Comparison of ENCODE assay signal across 13 cellular contexts in genomic region chr3:140170612-140171011, GRCh38.
A peak's percentile ranks its signal among the peaks of the same experiment; 100 is the strongest.
DNase-seq lines count a peak whose midpoint lies in the region; ATAC-seq and TF ChIP-seq lines count a peak whose summit lies in the region.
"Had no signal": no experiment of that assay in that cellular context is flagged by ENCODE, and none has a peak within 500 bp of the region (broad histone marks: within the 10 kb centered on the region; RNA-seq: fewer than 3 reads in every experiment).

No MANE protein-coding gene starts in this region.

- no peaks in the 10 kb centered on the region for H3K36me3 ChIP-seq in esophagus muscularis mucosa
- H3K36me3 ChIP-seq: ovary had no signal

- no peak for TF ChIP-seq POLR2A in esophagus muscularis mucosa (IDR thresholded peaks at IDR 0.05; ENCODE audit: low read depth)

- no peak overlapping the region for H3K27ac ChIP-seq in esophagus muscularis mucosa (replicated peaks in 1 of 4)
- H3K27ac ChIP-seq: ovary had no signal

- no peak overlapping the region for H3K4me3 ChIP-seq in esophagus muscularis mucosa
- H3K4me3 ChIP-seq: ovary had no signal

- no peak for TF ChIP-seq EP300 in esophagus muscularis mucosa (IDR thresholded peaks at IDR 0.05)

- H3K9me3 ChIP-seq in esophagus muscularis mucosa = no peaks in the 10 kb centered on the region
- H3K9me3 ChIP-seq: ovary had no signal

- intact Hi-C loops in esophagus muscularis mucosa (cut with DNase I) = no loop called here

- DNase-seq in renal cortical epithelial cell (ENCODE audit: low read depth) (peak; percentile 31), esophagus muscularis mucosa (ENCODE audit: extremely low spot score) (no peak), germinal center (ENCODE audit: low spot score) (no peak)
- DNase-seq in stimulated activated CD4-positive, alpha-beta T cell treated with anti-CD3 and anti-CD28 coated beads, Interleukin-2, amount 100 ng/mL, for 24 hours = no peak
- DNase-seq: activated CD4-positive, CD25-positive, alpha-beta regulatory T cell; activated naive CD8-positive, alpha-beta T cell treated with anti-CD3 and anti-CD28 coated beads, Interleukin-2, amount 10 ng/mL, durations not matched to agents 7 days and 5 days; GF-D8; IMR-90; OCI-M1; ovary had no signal

- ATAC-seq in GM19043 (IDR thresholded peaks at IDR 0.05; ENCODE audit: low read depth, unreplicated experiment) = peak; percentile 98
- peak; percentile 97 for ATAC-seq in HG02571 (IDR thresholded peaks at IDR 0.05; ENCODE audit: unreplicated experiment)
- ATAC-seq in HG03457 (IDR thresholded peaks at IDR 0.05; ENCODE audit: unreplicated experiment) = peak; percentile 95

- 75% methylated on average over 1 of the region's 1 CpG for WGBS in esophagus muscularis mucosa

- no peak for TF ChIP-seq CTCF in esophagus muscularis mucosa (IDR thresholded peaks at IDR 0.05)

- H3K27me3 ChIP-seq in esophagus muscularis mucosa = no peaks in the 10 kb centered on the region
- H3K27me3 ChIP-seq: ovary had no signal

- H3K4me1 ChIP-seq in esophagus muscularis mucosa = no peaks in the 10 kb centered on the region
